In genomic region chr22:28772633-28773460, GRCh38 we compare ENCODE assay signal across 1 cellular context.
TF ChIP-seq lines count a peak whose summit lies in the region.

Gene CCDC117, plus strand, starts transcription at chr22:28772695. Its CDS starts 155 bp downstream, at chr22:28772850.

TF ChIP-seq in HepG2, 621 proteins besides CTCF, POLR2A, EP300 and RAD21 (continued from another document and continues in another):
- no peak; the same call in 1 of the 2 replicates for TF ChIP-seq ZNF570 (CRISPR knock-in tag; IDR thresholded peaks at IDR 0.05; ENCODE audit: borderline replicate concordance)
- TF ChIP-seq RARG (CRISPR knock-in tag; IDR thresholded peaks at IDR 0.05; ENCODE audit: low read depth), result no peak
- TF ChIP-seq SKIL (CRISPR knock-in tag; IDR thresholded peaks at IDR 0.05; ENCODE audit: borderline replicate concordance), result no peak
- no peak for TF ChIP-seq STAT5B (CRISPR knock-in tag; IDR thresholded peaks at IDR 0.05)
- no peak for TF ChIP-seq ZNF432 (CRISPR knock-in tag; IDR thresholded peaks at IDR 0.05; ENCODE audit: borderline replicate concordance)
- no peak for TF ChIP-seq ZNF496 (CRISPR knock-in tag; IDR thresholded peaks at IDR 0.05; ENCODE audit: insufficient replicate concordance)
- peak; percentile 73; the same call in 1 of the 2 replicates for TF ChIP-seq RXRB (CRISPR knock-in tag; IDR thresholded peaks at IDR 0.05; ENCODE audit: borderline replicate concordance)
- no peak for TF ChIP-seq MZF1 (CRISPR knock-in tag; IDR thresholded peaks at IDR 0.05; ENCODE audit: borderline replicate concordance)
- 0 out of 2 replicates have a peak, but pooled peaks have one; percentile 41 for TF ChIP-seq ZFP82 (CRISPR knock-in tag; IDR thresholded peaks at IDR 0.05; ENCODE audit: borderline replicate concordance)
- no peak for TF ChIP-seq ZBTB8A (CRISPR knock-in tag; IDR thresholded peaks at IDR 0.05; ENCODE audit: borderline replicate concordance, low read depth)
- TF ChIP-seq PBX3 (CRISPR knock-in tag; IDR thresholded peaks at IDR 0.05; ENCODE audit: borderline replicate concordance), result no peak
- TF ChIP-seq IKZF4 (CRISPR knock-in tag; IDR thresholded peaks at IDR 0.05; ENCODE audit: borderline replicate concordance, low read depth, not compliant biosample characterization), result no peak
- TF ChIP-seq FOXK2 (IDR thresholded peaks at IDR 0.05), result no peak
- 0 out of 2 replicates have a peak, but pooled peaks have one; percentile 17 for TF ChIP-seq ZBTB2 (CRISPR knock-in tag; IDR thresholded peaks at IDR 0.05; ENCODE audit: low read depth)
- no peak for TF ChIP-seq YY1 (IDR thresholded peaks at IDR 0.05; ENCODE audit: insufficient read depth, insufficient replicate concordance, low read depth, low read length)
- TF ChIP-seq RNF2 (conservative IDR thresholded peaks at IDR 0.05; ENCODE audit: low read depth), result no peak
- TF ChIP-seq, protein P1, sequence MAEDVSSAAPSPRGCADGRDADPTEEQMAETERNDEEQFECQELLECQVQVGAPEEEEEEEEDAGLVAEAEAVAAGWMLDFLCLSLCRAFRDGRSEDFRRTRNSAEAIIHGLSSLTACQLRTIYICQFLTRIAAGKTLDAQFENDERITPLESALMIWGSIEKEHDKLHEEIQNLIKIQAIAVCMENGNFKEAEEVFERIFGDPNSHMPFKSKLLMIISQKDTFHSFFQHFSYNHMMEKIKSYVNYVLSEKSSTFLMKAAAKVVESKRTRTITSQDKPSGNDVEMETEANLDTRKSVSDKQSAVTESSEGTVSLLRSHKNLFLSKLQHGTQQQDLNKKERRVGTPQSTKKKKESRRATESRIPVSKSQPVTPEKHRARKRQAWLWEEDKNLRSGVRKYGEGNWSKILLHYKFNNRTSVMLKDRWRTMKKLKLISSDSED (CRISPR knock-in tag; IDR thresholded peaks at IDR 0.05), result no peak
- TF ChIP-seq REL (CRISPR knock-in tag; conservative IDR thresholded peaks at IDR 0.05), result no peak
- peak; percentile 83 for TF ChIP-seq ZMAT3 (CRISPR knock-in tag; conservative IDR thresholded peaks at IDR 0.05)
- TF ChIP-seq, protein P2, sequence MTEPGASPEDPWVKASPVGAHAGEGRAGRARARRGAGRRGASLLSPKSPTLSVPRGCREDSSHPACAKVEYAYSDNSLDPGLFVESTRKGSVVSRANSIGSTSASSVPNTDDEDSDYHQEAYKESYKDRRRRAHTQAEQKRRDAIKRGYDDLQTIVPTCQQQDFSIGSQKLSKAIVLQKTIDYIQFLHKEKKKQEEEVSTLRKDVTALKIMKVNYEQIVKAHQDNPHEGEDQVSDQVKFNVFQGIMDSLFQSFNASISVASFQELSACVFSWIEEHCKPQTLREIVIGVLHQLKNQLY (CRISPR knock-in tag; IDR thresholded peaks at IDR 0.05), result no peak
- peak; percentile 95 for TF ChIP-seq RBFOX2 (IDR thresholded peaks at IDR 0.05; ENCODE audit: low read depth, low read length)
- no peak for TF ChIP-seq SMC3 (IDR thresholded peaks at IDR 0.05; ENCODE audit: low read length)
- TF ChIP-seq, protein P3, sequence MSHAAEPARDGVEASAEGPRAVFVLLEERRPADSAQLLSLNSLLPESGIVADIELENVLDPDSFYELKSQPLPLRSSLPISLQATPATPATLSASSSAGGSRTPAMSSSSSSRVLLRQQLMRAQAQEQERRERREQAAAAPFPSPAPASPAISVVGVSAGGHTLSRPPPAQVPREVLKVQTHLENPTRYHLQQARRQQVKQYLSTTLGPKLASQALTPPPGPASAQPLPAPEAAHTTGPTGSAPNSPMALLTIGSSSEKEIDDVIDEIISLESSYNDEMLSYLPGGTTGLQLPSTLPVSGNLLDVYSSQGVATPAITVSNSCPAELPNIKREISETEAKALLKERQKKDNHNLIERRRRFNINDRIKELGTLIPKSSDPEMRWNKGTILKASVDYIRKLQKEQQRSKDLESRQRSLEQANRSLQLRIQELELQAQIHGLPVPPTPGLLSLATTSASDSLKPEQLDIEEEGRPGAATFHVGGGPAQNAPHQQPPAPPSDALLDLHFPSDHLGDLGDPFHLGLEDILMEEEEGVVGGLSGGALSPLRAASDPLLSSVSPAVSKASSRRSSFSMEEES (CRISPR knock-in tag; IDR thresholded peaks at IDR 0.05), result 0 out of 2 replicates have a peak, but pooled peaks have one; percentile 39
- TF ChIP-seq ATF4 (CRISPR knock-in tag; IDR thresholded peaks at IDR 0.05), result peak in 1 of 2 experiments; percentile 34; a peak in 1 of 4 replicates
- TF ChIP-seq ZNF879 (CRISPR knock-in tag; IDR thresholded peaks at IDR 0.05), result no peak
- no peak for TF ChIP-seq SP2 (CRISPR knock-in tag; IDR thresholded peaks at IDR 0.05)
- TF ChIP-seq NR2F2 (IDR thresholded peaks at IDR 0.05; ENCODE audit: borderline replicate concordance, low read depth), result no peak; the same call in 1 of the 2 replicates
- no peak for TF ChIP-seq ZNF652 (CRISPR knock-in tag; IDR thresholded peaks at IDR 0.05; ENCODE audit: borderline replicate concordance, low read depth)
- peak; percentile 99 for TF ChIP-seq THAP11 (CRISPR knock-in tag; IDR thresholded peaks at IDR 0.05)
- no peak for TF ChIP-seq JDP2 (CRISPR knock-in tag; IDR thresholded peaks at IDR 0.05; ENCODE audit: borderline replicate concordance)
- TF ChIP-seq ELF3 (CRISPR knock-in tag; IDR thresholded peaks at IDR 0.05), result peak; percentile 68
- peak; percentile 74; the same call in 1 of the 2 replicates for TF ChIP-seq KDM5B (CRISPR knock-in tag; IDR thresholded peaks at IDR 0.05; ENCODE audit: borderline replicate concordance)
- peak; percentile 74 for TF ChIP-seq CREB1 (IDR thresholded peaks at IDR 0.05)
- TF ChIP-seq CREB1 (CRISPR knock-in tag; IDR thresholded peaks at IDR 0.05), result peak; percentile 92; the same call in 1 of the 2 replicates
- TF ChIP-seq, protein P4, sequence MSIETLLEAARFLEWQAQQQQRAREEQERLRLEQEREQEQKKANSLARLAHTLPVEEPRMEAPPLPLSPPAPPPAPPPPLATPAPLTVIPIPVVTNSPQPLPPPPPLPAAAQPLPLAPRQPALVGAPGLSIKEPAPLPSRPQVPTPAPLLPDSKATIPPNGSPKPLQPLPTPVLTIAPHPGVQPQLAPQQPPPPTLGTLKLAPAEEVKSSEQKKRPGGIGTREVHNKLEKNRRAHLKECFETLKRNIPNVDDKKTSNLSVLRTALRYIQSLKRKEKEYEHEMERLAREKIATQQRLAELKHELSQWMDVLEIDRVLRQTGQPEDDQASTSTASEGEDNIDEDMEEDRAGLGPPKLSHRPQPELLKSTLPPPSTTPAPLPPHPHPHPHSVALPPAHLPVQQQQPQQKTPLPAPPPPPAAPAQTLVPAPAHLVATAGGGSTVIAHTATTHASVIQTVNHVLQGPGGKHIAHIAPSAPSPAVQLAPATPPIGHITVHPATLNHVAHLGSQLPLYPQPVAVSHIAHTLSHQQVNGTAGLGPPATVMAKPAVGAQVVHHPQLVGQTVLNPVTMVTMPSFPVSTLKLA (IDR thresholded peaks at IDR 0.05), result no peak
- no peak for TF ChIP-seq ATRX (CRISPR knock-in tag; IDR thresholded peaks at IDR 0.05; ENCODE audit: borderline replicate concordance)
- TF ChIP-seq, protein P5, sequence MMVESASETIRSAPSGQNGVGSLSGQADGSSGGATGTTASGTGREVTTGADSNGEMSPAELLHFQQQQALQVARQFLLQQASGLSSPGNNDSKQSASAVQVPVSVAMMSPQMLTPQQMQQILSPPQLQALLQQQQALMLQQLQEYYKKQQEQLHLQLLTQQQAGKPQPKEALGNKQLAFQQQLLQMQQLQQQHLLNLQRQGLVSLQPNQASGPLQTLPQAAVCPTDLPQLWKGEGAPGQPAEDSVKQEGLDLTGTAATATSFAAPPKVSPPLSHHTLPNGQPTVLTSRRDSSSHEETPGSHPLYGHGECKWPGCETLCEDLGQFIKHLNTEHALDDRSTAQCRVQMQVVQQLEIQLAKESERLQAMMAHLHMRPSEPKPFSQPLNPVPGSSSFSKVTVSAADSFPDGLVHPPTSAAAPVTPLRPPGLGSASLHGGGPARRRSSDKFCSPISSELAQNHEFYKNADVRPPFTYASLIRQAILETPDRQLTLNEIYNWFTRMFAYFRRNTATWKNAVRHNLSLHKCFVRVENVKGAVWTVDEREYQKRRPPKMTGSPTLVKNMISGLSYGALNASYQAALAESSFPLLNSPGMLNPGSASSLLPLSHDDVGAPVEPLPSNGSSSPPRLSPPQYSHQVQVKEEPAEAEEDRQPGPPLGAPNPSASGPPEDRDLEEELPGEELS (CRISPR knock-in tag; IDR thresholded peaks at IDR 0.05), result peak; percentile 81
- 0 out of 2 replicates have a peak, but pooled peaks have one; percentile 60 for TF ChIP-seq HINFP (CRISPR knock-in tag; IDR thresholded peaks at IDR 0.05; ENCODE audit: low read depth)
- no peak for TF ChIP-seq TIGD3 (CRISPR knock-in tag; IDR thresholded peaks at IDR 0.05; ENCODE audit: borderline replicate concordance)
- TF ChIP-seq MED13 (CRISPR knock-in tag; IDR thresholded peaks at IDR 0.05), result peak; percentile 42; the same call in 1 of the 2 replicates
- TF ChIP-seq SP140L (CRISPR knock-in tag; IDR thresholded peaks at IDR 0.05; ENCODE audit: borderline replicate concordance), result no peak
- no peak for TF ChIP-seq POLR2AphosphoS2 (IDR thresholded peaks at IDR 0.05; ENCODE audit: low read depth, low read length)
